ENCODE assay signal across 11 cellular contexts in genomic region chr1:117653732-117654484, GRCh38. TPM values are rescaled to one million over a fixed set of nuclear protein-coding genes. Genes with fewer than 3 reads are reported as not detected.
A peak's percentile ranks its signal among the peaks of the same experiment; 100 is the strongest.
DNase-seq lines count a peak whose midpoint lies in the region; ATAC-seq and TF ChIP-seq lines count a peak whose summit lies in the region.
"Had no signal": no experiment of that assay in that cellular context is flagged by ENCODE, and none has a peak within 500 bp of the region (broad histone marks: within the 10 kb centered on the region; RNA-seq: fewer than 3 reads in every experiment).

No MANE protein-coding gene starts in this region.

- H3K4me1 Mint-ChIP-seq in T-helper 2 cell treated with Interferon-gamma antibody and Interleukin-4, amounts not matched to agents 5 μg/mL and 100 μg/mL, for 36 hours (ENCODE audit: low read depth): peaks cover 79% of the 10 kb centered on the region

- no peaks in the 10 kb centered on the region for H3K36me3 ChIP-seq in mucosa of rectum (ENCODE audit: control insufficient read depth in 2 of 2, insufficient read depth in 2 of 2, low read length in 2 of 2)
- H3K36me3 ChIP-seq: heart right ventricle, right lobe of liver had no signal

- H3K9ac ChIP-seq in mucosa of rectum (ENCODE audit: low read depth in 1 of 2, low read length in 2 of 2): no peak overlapping the region

- peaks cover 6 to 34% of the 10 kb centered on the region in 2 donors for H3K4me1 ChIP-seq in mucosa of rectum (ENCODE audit: control insufficient read depth in 2 of 2, insufficient read depth in 2 of 2, low read length in 2 of 2)
- H3K4me1 ChIP-seq: right lobe of liver had no signal

- H3K4me3 ChIP-seq in mucosa of rectum (ENCODE audit: low read length in 2 of 2) (no peak overlapping the region), lower leg skin (ENCODE audit: low read depth, poor library complexity, severe bottlenecking) (no peak overlapping the region)
- H3K4me3 ChIP-seq: heart right ventricle, right lobe of liver had no signal

- H3K9me3 ChIP-seq in mucosa of rectum (ENCODE audit: control insufficient read depth in 2 of 2, low read length in 2 of 2): no peaks in the 10 kb centered on the region
- H3K9me3 ChIP-seq: heart right ventricle, right lobe of liver had no signal

- 52 to 56% methylated on average over 11 of the region's 11 CpGs for WGBS in lower leg skin, 2 donors

- intact Hi-C loops in lower leg skin (cut with DNase I; ENCODE audit: low total_unique reads): no loop called here

- ATAC-seq in GM19023 (IDR thresholded peaks at IDR 0.05; ENCODE audit: unreplicated experiment): peak; percentile 15
- ATAC-seq in HG02870 (IDR thresholded peaks at IDR 0.05; ENCODE audit: unreplicated experiment): peak; percentile 10

- no peaks in the 10 kb centered on the region for H3K27me3 ChIP-seq in mucosa of rectum (ENCODE audit: control insufficient read depth in 2 of 2, insufficient read depth in 2 of 2, low read length in 2 of 2)
- H3K27me3 ChIP-seq: heart right ventricle, right lobe of liver had no signal

- in situ Hi-C loops in GM13977 (cut with MboI; ENCODE audit: low pct_unique_long_range_greater_than_20kb, low sequenced_read_pairs, unreplicated experiment): no loop called here

- H3K36me3 Mint-ChIP-seq in T-helper 2 cell treated with Interferon-gamma antibody and Interleukin-4, amounts not matched to agents 5 μg/mL and 100 μg/mL, for 36 hours (ENCODE audit: low read depth): no peaks in the 10 kb centered on the region

- peak overlapping the region; percentile 80 for H3K4me3 Mint-ChIP-seq in T-helper 2 cell treated with Interferon-gamma antibody and Interleukin-4, amounts not matched to agents 5 μg/mL and 100 μg/mL, for 36 hours

- peak overlapping the region; percentile 87 for H3K27ac Mint-ChIP-seq in T-helper 2 cell treated with Interferon-gamma antibody and Interleukin-4, amounts not matched to agents 5 μg/mL and 100 μg/mL, for 36 hours

- H3K9me3 Mint-ChIP-seq in T-helper 2 cell treated with Interferon-gamma antibody and Interleukin-4, amounts not matched to agents 5 μg/mL and 100 μg/mL, for 36 hours: no peaks in the 10 kb centered on the region

- no peak for TF ChIP-seq POLR2A in lower leg skin (IDR thresholded peaks at IDR 0.05)

- peak; percentile 72 for DNase-seq in T-helper 2 cell treated with Interferon-gamma antibody and Interleukin-4, amounts not matched to agents 5 μg/mL and 100 μg/mL, for 36 hours (ENCODE audit: low spot score)
- DNase-seq in NCI-H1105 (lab: John Stamatoyannopoulos, UW): no peak
- no peak for DNase-seq in lower leg skin (ENCODE audit: low spot score in 2 of 2)
- DNase-seq in A172 (ENCODE audit: low spot score): no peak
- DNase-seq in GM13977 (ENCODE audit: low spot score): no peak
- DNase-seq: heart right ventricle, NCI-H1436, right lobe of liver had no signal

- TF ChIP-seq CTCF in lower leg skin (IDR thresholded peaks at IDR 0.05) (no peak), GM13977 (IDR thresholded peaks at IDR 0.05; ENCODE audit: extremely low read depth, insufficient read depth, missing control alignments) (no peak)

- H3K27me3 Mint-ChIP-seq in T-helper 2 cell treated with Interferon-gamma antibody and Interleukin-4, amounts not matched to agents 5 μg/mL and 100 μg/mL, for 36 hours (ENCODE audit: low read depth): peaks cover 8% of the 10 kb centered on the region

- peak overlapping the region; percentile 35 to 75 for H3K27ac ChIP-seq in mucosa of rectum (ENCODE audit: low read depth in 2 of 2, low read length in 2 of 2)
- H3K27ac ChIP-seq: right lobe of liver had no signal

RNA-seq across cellular contexts. Expression of gene TENT5C, which starts 48.1 kb away (rescaled TPM):
- 1 to 10 TPM; 1.9 to 4.3 (median 2.8) TPM for total RNA-seq in lower leg skin
- 0.12 and 0.31 TPM in 2 replicates for total RNA-seq in A172 (2014; rRNA removed; shearing (Covaris generic))
